ENCODE assay signal across 8 cellular contexts in the genomic region with DNA sequence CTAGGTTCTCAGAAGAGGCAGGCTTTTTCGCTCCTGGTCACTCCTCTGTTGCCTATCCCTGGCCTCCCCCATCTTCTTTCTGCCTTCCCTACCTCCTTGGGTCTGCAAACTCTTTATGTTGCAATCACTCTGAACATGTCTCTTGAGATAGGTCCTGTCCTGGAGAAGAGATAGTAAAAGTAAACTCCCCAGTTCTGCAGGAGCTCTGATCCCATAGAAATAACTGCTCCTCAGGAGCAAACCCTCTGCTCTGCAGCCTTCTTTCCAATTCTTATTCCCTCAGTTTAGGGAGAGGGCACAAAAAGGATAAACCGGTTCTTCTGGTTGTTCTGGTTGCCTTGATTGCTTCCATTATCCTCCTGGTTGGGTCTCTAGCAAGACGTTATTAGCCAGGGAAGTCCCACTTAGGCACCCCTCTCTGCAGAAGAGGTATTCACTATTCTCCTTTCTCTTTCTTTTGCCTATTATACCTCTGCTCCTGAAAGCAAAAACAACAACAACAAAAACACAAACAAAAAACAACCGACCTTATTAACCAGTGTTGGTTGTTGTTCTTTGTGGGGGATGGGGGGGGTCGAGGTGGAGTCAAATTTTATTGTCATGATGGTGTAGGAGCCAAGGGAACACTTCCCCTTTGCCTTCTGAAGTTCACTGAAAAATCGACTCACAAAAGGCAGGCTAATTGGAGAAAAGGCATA. TPM values are rescaled to one million over a fixed set of nuclear protein-coding genes. Genes with fewer than 3 reads are reported as not detected.
DNase-seq lines count a peak whose midpoint lies in the region; ATAC-seq, FAIRE-seq and TF ChIP-seq lines count a peak whose summit lies in the region.

No MANE protein-coding gene starts in this region.

- CTCF ChIA-PET in Caco-2 (lab: Charles Lee) = no interaction called here
- CTCF ChIA-PET in K562 (lab: Yijun Ruan, JAX; ENCODE audit: low intra/inter-chr PET ratio) = no interaction called here

- ATAC-seq in K562 (peak; percentile 72), left colon (peak; percentile 48), GM18870 (IDR thresholded peaks at IDR 0.05; ENCODE audit: unreplicated experiment) (no peak)

- peak; percentile 35 for FAIRE-seq in K562 (lab: Jason Lieb, UNC)

- DNase-seq in Caco-2 = peak in 1 of 2 experiments; percentile 17
- no peak for DNase-seq in MG63
- DNase-seq in K562 (ENCODE audit: extremely low read depth in 1 of 4, low spot score in 3 of 4) = peak; percentile 41 to 59 (median 48)
- DNase-seq in left colon = peak in 1 of 2 donors; percentile 15
- DNase-seq in type B pancreatic cell (ENCODE audit: extremely low spot score, unreplicated experiment) = no peak
- DNase-seq in Ammon's horn (ENCODE audit: low spot score) = no peak
- no peak for DNase-seq in NCI-H1092 treated with DMSO at 0.1 percent for 48 hours (lab: John Stamatoyannopoulos, UW)

- H3K4me1 Mint-ChIP-seq in Caco-2 (ENCODE audit: low read depth, unreplicated experiment) (peaks cover 17% of the 10 kb centered on the region), type B pancreatic cell (ENCODE audit: unreplicated experiment) (peaks cover 14% of the 10 kb centered on the region)

- H3K36me3 Mint-ChIP-seq in Caco-2 (ENCODE audit: insufficient read depth, unreplicated experiment) = no peaks in the 10 kb centered on the region
- H3K36me3 Mint-ChIP-seq in type B pancreatic cell = peaks cover 13% of the 10 kb centered on the region

- peak overlapping the region; percentile 4; the same call in 1 of the 2 replicates for H2AFZ ChIP-seq in K562 (ENCODE audit: low read depth, low read length)

- WGBS in K562 (ENCODE audit: insufficient coverage, low coverage, missing lambda C conversion rate) = 5% methylated on average over 5 of the region's 6 CpGs

- H3K9me3 ChIP-seq in Caco-2 = peaks cover 3% of the 10 kb centered on the region; the same call in 1 of the 2 replicates
- no peaks in the 10 kb centered on the region for H3K9me3 ChIP-seq in MG63
- H3K9me3 ChIP-seq in K562 (replicated peaks; ENCODE audit: control insufficient read depth, insufficient read depth, low read depth, low read length) = peaks cover 14% of the 10 kb centered on the region

- POLR2A ChIA-PET in Caco-2 (lab: Charles Lee) = no interaction called here
- POLR2A ChIA-PET in K562 (lab: Yijun Ruan, JAX) = interaction anchor here (0.7 to 3.0 kb wide), 7 partner anchors 11 to 90 kb away, joined by 3 to 16 read pairs (median 3); a partner anchor contains a TSS

- H3K27me3 ChIP-seq in Caco-2 (replicated peaks; ENCODE audit: control insufficient read depth, insufficient read depth, low read length) = no peaks in the 10 kb centered on the region
- H3K27me3 ChIP-seq in MG63 = no peaks in the 10 kb centered on the region
- no peaks in the 10 kb centered on the region for H3K27me3 ChIP-seq in K562 (ENCODE audit: control insufficient read depth in 2 of 2, insufficient read depth in 2 of 2, low read length in 2 of 2)

- BruUV-seq in Caco-2 (replicated peaks; lab: Mats Ljungman, UMichigan) (TSS peak; percentile 59), K562 (replicated peaks; lab: Mats Ljungman, UMichigan) (no TSS peak)

- H3K9me3 Mint-ChIP-seq in Caco-2 (ENCODE audit: unreplicated experiment) (peaks cover 25% of the 10 kb centered on the region), type B pancreatic cell (peaks cover 23% of the 10 kb centered on the region)

- intact Hi-C loops in Caco-2 (cut with micrococcal nuclease; ENCODE audit: unreplicated experiment) = no loop called here
- intact Hi-C loops in K562 (cut with micrococcal nuclease) = no loop called here
- intact Hi-C loops in left colon (cut with DNase I, micrococcal nuclease) = no loop called here

- no peak for TF ChIP-seq CTCF in Caco-2 (IDR thresholded peaks at IDR 0.05; ENCODE audit: insufficient read depth in 1 of 2, low read depth in 1 of 2, low read length in 1 of 2, severe bottlenecking in 1 of 2, unreplicated experiment in 1 of 2)
- TF ChIP-seq CTCF in K562 (IDR thresholded peaks at IDR 0.05 in 2 of 3, conservative IDR thresholded peaks at IDR 0.05 in 1 of 3; ENCODE audit: insufficient read depth in 2 of 3, low read depth in 1 of 3, low read length in 3 of 3) = no peak
- no peak for TF ChIP-seq CTCF in type B pancreatic cell (conservative IDR thresholded peaks at IDR 0.05)

- no peaks in the 10 kb centered on the region for H3K9me1 ChIP-seq in K562 (ENCODE audit: control insufficient read depth, insufficient read depth, low read length)

- H3K79me2 ChIP-seq in K562 (ENCODE audit: control insufficient read depth, insufficient read depth, low read length) = peaks cover 11% of the 10 kb centered on the region

- peak overlapping the region; percentile 12; the same call in 1 of the 3 replicates for H3K27ac ChIP-seq in K562 (ENCODE audit: extremely low read depth, low read depth, low read length)

- H3K4me3 ChIP-seq in Caco-2 (ENCODE audit: low read depth, low read length) (no peak overlapping the region), MG63 (peak overlapping the region; percentile 55), K562 (peak overlapping the region; percentile 51)

- TF ChIP-seq EP300 in K562 (IDR thresholded peaks at IDR 0.05; ENCODE audit: low read length) = peak; percentile 21; the same call in 1 of the 2 replicates

- peaks cover 5% of the 10 kb centered on the region; the same call in 1 of the 2 replicates for H3K4me1 ChIP-seq in Caco-2
- peaks cover 6 to 12% of the 10 kb centered on the region in 2 experiments; a peak in 3 of 5 replicates for H3K4me1 ChIP-seq in K562 (replicated peaks in 1 of 2; ENCODE audit: control insufficient read depth in 2 of 2, insufficient read depth in 2 of 2, low read length in 2 of 2)

- no peaks in the 10 kb centered on the region for H3K36me3 ChIP-seq in Caco-2 (ENCODE audit: control insufficient read depth, insufficient read depth, low read length)
- H3K36me3 ChIP-seq in MG63 = peaks cover 5% of the 10 kb centered on the region; the same call in 1 of the 2 replicates
- H3K36me3 ChIP-seq in K562 (ENCODE audit: control insufficient read depth, insufficient read depth, low read length) = peaks cover 25% of the 10 kb centered on the region; the same call in 2 of the 3 replicates

- no peaks in the 10 kb centered on the region for H4K20me1 ChIP-seq in K562 (replicated peaks; ENCODE audit: control insufficient read depth, insufficient read depth, low read length)

- in situ Hi-C loops in K562 (cut with MboI) = no loop called here

- H3K27ac Mint-ChIP-seq in Caco-2 (ENCODE audit: unreplicated experiment) = no peak overlapping the region
- peak overlapping the region; percentile 99 for H3K27ac Mint-ChIP-seq in type B pancreatic cell

- TF ChIP-seq POLR2A in K562 (conservative IDR thresholded peaks at IDR 0.05) = no peak

- peak overlapping the region; percentile 83 for H3K4me2 ChIP-seq in K562 (ENCODE audit: insufficient read depth, low read length)

- H3K4me3 Mint-ChIP-seq in Caco-2 (ENCODE audit: unreplicated experiment) = peak overlapping the region; percentile 64
- H3K4me3 Mint-ChIP-seq in type B pancreatic cell = peak overlapping the region; percentile 99

- TF ChIP-seq RAD21 in K562 (CRISPR knock-in tag; conservative IDR thresholded peaks at IDR 0.05 in 1 of 2, IDR thresholded peaks at IDR 0.05 in 1 of 2) = no peak

- no peaks in the 10 kb centered on the region for H3K27me3 Mint-ChIP-seq in Caco-2 (ENCODE audit: insufficient read depth, unreplicated experiment)
- no peaks in the 10 kb centered on the region for H3K27me3 Mint-ChIP-seq in type B pancreatic cell

- H3K9ac ChIP-seq in K562 (ENCODE audit: insufficient read depth in 1 of 2, low read depth in 2 of 2, low read length in 2 of 2) = peak overlapping the region; percentile 24 to 59; a peak in 3 of 4 replicates

RNA-seq across cellular contexts. Expression of a gene that starts 1.0 kb away (rescaled TPM):
- total RNA-seq in Caco-2 (2022) (0.53 and 0.70 TPM in 2 replicates), K562 (2014; rRNA removed) (4.4 and 4.8 TPM in 2 replicates), K562 (2014; rRNA removed; fragmentation: Illumina TruSeq; extraction: Trizol) (6.5 and 7.3 TPM in 2 replicates), K562 (2015; rRNA removed; fragmentation: Illumina TruSeq; extraction: Trizol) (6.1 and 6.7 TPM in 2 replicates), K562 (2021) (5.3 and 6.3 TPM in 2 replicates), left colon (10 to 100 TPM in 1 of 2 donors, 1 to 10 TPM in 1; 9.6 to 13.2 TPM), type B pancreatic cell (ENCODE audit: low replicate concordance) (6.9 and 16.1 TPM in 2 replicates)
- total RNA-seq in MG63 (2014; rRNA removed; shearing (Covaris generic); ENCODE audit: low replicate concordance) = 1.4 and 1.8 TPM in 2 replicates
- 7.8 and 13.4 TPM in 2 replicates for total RNA-seq in K562 (2011; cell fraction: chromatin; rRNA removed; ENCODE audit: low replicate concordance)
- total RNA-seq in K562 (2011; cell fraction: nucleolus; rRNA removed) = 4.8 and 5.9 TPM in 2 replicates
- 8.2 and 15.0 TPM in 2 replicates for total RNA-seq in K562 (2011; cell fraction: nucleoplasm; rRNA removed)
- polyA plus RNA-seq in K562 (2011; rRNA removed) (4.8 and 6.7 TPM in 2 replicates), K562 (2014; fragmentation: Illumina TruSeq; extraction: Trizol) (5.9 and 6.6 TPM in 2 replicates), K562 (2014; fragmentation: Nextera tagmentation; extraction: Ambion mirVana) (1 to 10 TPM; 1.7 to 2.3 TPM), K562 (2014; rRNA removed) (5.2 and 5.7 TPM in 2 replicates)
- polyA plus RNA-seq in K562 (2011; cell fraction: cytosol; rRNA removed) = 2.0 and 2.8 TPM in 2 replicates
- 6.6 and 8.0 TPM in 2 replicates for polyA plus RNA-seq in K562 (2011; cell fraction: nucleus; rRNA removed)
- 3.9 and 8.4 TPM in 2 replicates for polyA plus RNA-seq in K562 (2012)
- polyA minus RNA-seq in K562 (2011; rRNA and poly(A)+ RNA removed) = 7.4 and 7.6 TPM in 2 replicates
- polyA minus RNA-seq in K562 (2011; cell fraction: cytosol; rRNA and poly(A)+ RNA removed) = 2.9 and 3.2 TPM in 2 replicates
- polyA minus RNA-seq in K562 (2011; cell fraction: nucleus; rRNA and poly(A)+ RNA removed) = 5.3 and 6.3 TPM in 2 replicates

RNA-seq across cellular contexts. Expression of a gene that starts 33.1 kb away (rescaled TPM):
- total RNA-seq in Caco-2 (2022) (not detected in 2 replicates), K562 (2014; rRNA removed) (not detected in 2 replicates), K562 (2014; rRNA removed; fragmentation: Illumina TruSeq; extraction: Trizol) (not detected in 2 replicates), K562 (2015; rRNA removed; fragmentation: Illumina TruSeq; extraction: Trizol) (not detected in 2 replicates), K562 (2021) (not detected in 2 replicates), left colon (not detected), type B pancreatic cell (ENCODE audit: low replicate concordance) (0.21 TPM in 1 of 2 replicates, not detected in the other)
- total RNA-seq in MG63 (2014; rRNA removed; shearing (Covaris generic); ENCODE audit: low replicate concordance) = not detected in 2 replicates
- total RNA-seq in K562 (2011; cell fraction: chromatin; rRNA removed; ENCODE audit: low replicate concordance) = not detected in 2 replicates
- total RNA-seq in K562 (2011; cell fraction: nucleolus; rRNA removed) = not detected in 2 replicates
- not detected in 2 replicates for total RNA-seq in K562 (2011; cell fraction: nucleoplasm; rRNA removed)
- polyA plus RNA-seq in K562 (2011; rRNA removed) (not detected in 2 replicates), K562 (2014; fragmentation: Illumina TruSeq; extraction: Trizol) (not detected in 2 replicates), K562 (2014; fragmentation: Nextera tagmentation; extraction: Ambion mirVana) (not detected), K562 (2014; rRNA removed) (not detected in 2 replicates)
- not detected in 2 replicates for polyA plus RNA-seq in K562 (2011; cell fraction: cytosol; rRNA removed)
- not detected in 2 replicates for polyA plus RNA-seq in K562 (2011; cell fraction: nucleus; rRNA removed)
- polyA plus RNA-seq in K562 (2012) = not detected in 2 replicates
- polyA minus RNA-seq in K562 (2011; rRNA and poly(A)+ RNA removed) = not detected in 2 replicates
- not detected in 2 replicates for polyA minus RNA-seq in K562 (2011; cell fraction: cytosol; rRNA and poly(A)+ RNA removed)
- polyA minus RNA-seq in K562 (2011; cell fraction: nucleus; rRNA and poly(A)+ RNA removed) = not detected in 2 replicates

Comparison
In these comparisons a context has a peak if more than half of its experiments do, and no peak if none do; other contexts are left out.
1. DNase-seq: peak in K562 (4 of 4); none in MG63 (single experiment), type B pancreatic cell (single experiment), Ammon's horn (single experiment) and NCI-H1092 treated with DMSO at 0.1 percent for 48 hours (single experiment).